Comparison of ENCODE assay signal across 9 cellular contexts in the genomic region with DNA sequence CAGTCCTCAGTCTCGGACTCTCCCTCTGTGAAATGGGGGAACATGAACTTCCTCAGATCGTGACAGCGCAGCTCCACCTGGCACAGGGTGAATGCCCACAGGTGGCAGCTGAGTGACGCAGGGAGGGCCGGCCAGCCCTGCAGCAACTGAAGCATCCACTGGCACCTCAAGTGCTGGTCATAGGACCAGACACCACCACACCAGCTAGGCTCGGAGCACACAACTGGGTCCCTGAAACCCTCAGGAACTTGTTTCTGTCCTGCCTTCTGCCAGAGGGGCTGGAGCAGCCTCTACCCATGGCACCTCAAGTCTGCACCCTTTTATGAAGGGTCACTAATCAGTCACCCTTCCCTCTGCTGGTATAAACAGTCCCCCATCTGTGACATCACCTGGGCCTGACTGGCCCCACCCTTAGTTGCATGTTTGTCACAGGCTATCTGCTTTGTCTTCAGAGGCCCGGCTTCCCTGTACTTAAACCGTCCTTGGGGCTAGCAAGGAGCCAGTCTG. TPM values are rescaled to one million over a fixed set of nuclear protein-coding genes. Genes with fewer than 3 reads are reported as not detected.
DNase-seq lines count a peak whose midpoint lies in the region; ATAC-seq and TF ChIP-seq lines count a peak whose summit lies in the region.
"Had no signal": no experiment of that assay in that cellular context is flagged by ENCODE, and none has a peak within 500 bp of the region (broad histone marks: within the 10 kb centered on the region; RNA-seq: fewer than 3 reads in every experiment).

No MANE protein-coding gene starts in this region.

- DNase-seq in WTC11 (ENCODE audit: low spot score), result no peak
- no peak for DNase-seq in A673 (ENCODE audit: low spot score)
- no peak for DNase-seq in uterus
- DNase-seq: NCI-H748 treated with DMSO at 0.1 percent for 48 hours had no signal

- H3F3A ChIP-seq in DOHH2 (ENCODE audit: control insufficient read depth, insufficient read depth), result peaks cover 55% of the 10 kb centered on the region

- H3K79me2 ChIP-seq in DOHH2 (ENCODE audit: control insufficient read depth, low read length), result peaks cover 36% of the 10 kb centered on the region

- POLR2A ChIA-PET in WTC11 (lab: Charles Lee), result no interaction called here
- POLR2A ChIA-PET in A673 (lab: Charles Lee; ENCODE audit: low non-redundant PET), result no interaction called here

- CTCF ChIA-PET in WTC11 (lab: Charles Lee) (interaction anchor here (2.0 to 12.5 kb wide), 4 partner anchors 10 to 145 kb away, joined by 7 to 372 read pairs (median 79); a partner anchor contains a TSS), A673 (lab: Charles Lee) (no interaction called here)

- no peaks in the 10 kb centered on the region for H3K36me3 Mint-ChIP-seq in WTC11

- ATAC-seq in GM21390 (IDR thresholded peaks at IDR 0.05; ENCODE audit: unreplicated experiment) (peak; percentile 5), WTC11 (no peak), HG03469 (IDR thresholded peaks at IDR 0.05; ENCODE audit: unreplicated experiment) (no peak), GM21576 (IDR thresholded peaks at IDR 0.05; ENCODE audit: unreplicated experiment) (no peak)

- H3K4me2 ChIP-seq in DOHH2 (ENCODE audit: low read length), result peak overlapping the region; percentile 80

- H3K9me3 ChIP-seq in DOHH2 (ENCODE audit: control insufficient read depth, insufficient read depth, low read length) (no peaks in the 10 kb centered on the region), muscle layer of colon (ENCODE audit: low read length) (no peaks in the 10 kb centered on the region), A673 (ENCODE audit: low read depth, low read length, poor library complexity, severe bottlenecking) (no peaks in the 10 kb centered on the region), uterus (no peaks in the 10 kb centered on the region)

- H3K9me3 Mint-ChIP-seq in WTC11, result no peaks in the 10 kb centered on the region

- no peaks in the 10 kb centered on the region for H3K27me3 Mint-ChIP-seq in WTC11 (ENCODE audit: low read depth)

- peak overlapping the region; percentile 98 for H3K27ac ChIP-seq in DOHH2 (ENCODE audit: low read depth, low read length)
- H3K27ac ChIP-seq in muscle layer of colon (ENCODE audit: low read depth, low read length), result peak overlapping the region; percentile 66
- H3K27ac ChIP-seq in A673 (ENCODE audit: low read depth, low read length, poor library complexity, severe bottlenecking), result no peak overlapping the region
- H3K27ac ChIP-seq in uterus, result no peak overlapping the region

- peak overlapping the region; percentile 60 for H3K4me3 ChIP-seq in DOHH2 (ENCODE audit: low read length)
- no peak overlapping the region for H3K4me3 ChIP-seq in muscle layer of colon (ENCODE audit: low read depth in 1 of 2, low read length in 2 of 2)
- no peak overlapping the region for H3K4me3 ChIP-seq in A673 (ENCODE audit: low read depth, low read length, poor library complexity, severe bottlenecking)
- no peak overlapping the region for H3K4me3 ChIP-seq in uterus

- peaks cover 21% of the 10 kb centered on the region for H3K4me1 Mint-ChIP-seq in WTC11

- H3K9me2 ChIP-seq in DOHH2 (replicated peaks; ENCODE audit: control insufficient read depth, low read length), result no peaks in the 10 kb centered on the region

- peak overlapping the region; percentile 9 for H3K9ac ChIP-seq in muscle layer of colon (ENCODE audit: low read length)

- TF ChIP-seq CTCF in DOHH2 (IDR thresholded peaks at IDR 0.05; ENCODE audit: low read depth, low read length, poor library complexity, severe bottlenecking) (no peak), WTC11 (IDR thresholded peaks at IDR 0.05) (no peak), A673 (conservative IDR thresholded peaks at IDR 0.05; ENCODE audit: low read depth, low read length) (no peak), uterus (IDR thresholded peaks at IDR 0.05) (no peak)

- no peaks in the 10 kb centered on the region for H4K20me1 ChIP-seq in DOHH2 (ENCODE audit: control insufficient read depth, insufficient read depth, low read depth, low read length)

- intact Hi-C loops in A673 (cut with micrococcal nuclease; ENCODE audit: unreplicated experiment), result no loop called here
- intact Hi-C loops in uterus (cut with DNase I; ENCODE audit: low total_unique reads), result no loop called here

- no peaks in the 10 kb centered on the region for H3K27me3 ChIP-seq in DOHH2 (ENCODE audit: control insufficient read depth, low read length)
- no peaks in the 10 kb centered on the region for H3K27me3 ChIP-seq in muscle layer of colon (ENCODE audit: control insufficient read depth in 1 of 2, insufficient read depth in 2 of 2, low read length in 2 of 2)
- no peaks in the 10 kb centered on the region for H3K27me3 ChIP-seq in A673 (replicated peaks; ENCODE audit: insufficient read depth, low read depth, low read length, poor library complexity)
- H3K27me3 ChIP-seq in uterus, result no peaks in the 10 kb centered on the region

- no peak overlapping the region for H3K4me3 Mint-ChIP-seq in WTC11

- H3K4me1 ChIP-seq in DOHH2 (ENCODE audit: control insufficient read depth, low read length), result peaks cover 100% of the 10 kb centered on the region
- H3K4me1 ChIP-seq in muscle layer of colon (ENCODE audit: insufficient read depth, low read length), result peaks cover 59% of the 10 kb centered on the region
- peaks cover 16% of the 10 kb centered on the region for H3K4me1 ChIP-seq in A673 (ENCODE audit: insufficient read depth, low read length, poor library complexity, severe bottlenecking)
- peaks cover 14 to 17% of the 10 kb centered on the region in 2 donors for H3K4me1 ChIP-seq in uterus

- BruUV-seq in A673 (replicated peaks; lab: Mats Ljungman, UMichigan), result no TSS peak

- peak overlapping the region; percentile 95 for H3K27ac Mint-ChIP-seq in WTC11

- H3K36me3 ChIP-seq in DOHH2 (ENCODE audit: control insufficient read depth, low read length) (peaks cover 57% of the 10 kb centered on the region), muscle layer of colon (ENCODE audit: insufficient read depth, low read length) (peaks cover 26% of the 10 kb centered on the region), A673 (ENCODE audit: insufficient read depth, low read length, poor library complexity, severe bottlenecking) (no peaks in the 10 kb centered on the region), uterus (no peaks in the 10 kb centered on the region)

- TF ChIP-seq POLR2A in uterus (IDR thresholded peaks at IDR 0.05), result no peak

TF ChIP-seq in WTC11, 78 proteins besides CTCF, POLR2A, EP300 and RAD21:
- TF ChIP-seq NR2C2 (CRISPR knock-in tag; IDR thresholded peaks at IDR 0.05), result no peak
- TF ChIP-seq, protein P1, sequence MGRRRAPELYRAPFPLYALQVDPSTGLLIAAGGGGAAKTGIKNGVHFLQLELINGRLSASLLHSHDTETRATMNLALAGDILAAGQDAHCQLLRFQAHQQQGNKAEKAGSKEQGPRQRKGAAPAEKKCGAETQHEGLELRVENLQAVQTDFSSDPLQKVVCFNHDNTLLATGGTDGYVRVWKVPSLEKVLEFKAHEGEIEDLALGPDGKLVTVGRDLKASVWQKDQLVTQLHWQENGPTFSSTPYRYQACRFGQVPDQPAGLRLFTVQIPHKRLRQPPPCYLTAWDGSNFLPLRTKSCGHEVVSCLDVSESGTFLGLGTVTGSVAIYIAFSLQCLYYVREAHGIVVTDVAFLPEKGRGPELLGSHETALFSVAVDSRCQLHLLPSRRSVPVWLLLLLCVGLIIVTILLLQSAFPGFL (CRISPR knock-in tag; IDR thresholded peaks at IDR 0.05; ENCODE audit: borderline replicate concordance), result no peak
- no peak for TF ChIP-seq ZNF263 (CRISPR knock-in tag; IDR thresholded peaks at IDR 0.05; ENCODE audit: low read depth)
- TF ChIP-seq, protein P2, sequence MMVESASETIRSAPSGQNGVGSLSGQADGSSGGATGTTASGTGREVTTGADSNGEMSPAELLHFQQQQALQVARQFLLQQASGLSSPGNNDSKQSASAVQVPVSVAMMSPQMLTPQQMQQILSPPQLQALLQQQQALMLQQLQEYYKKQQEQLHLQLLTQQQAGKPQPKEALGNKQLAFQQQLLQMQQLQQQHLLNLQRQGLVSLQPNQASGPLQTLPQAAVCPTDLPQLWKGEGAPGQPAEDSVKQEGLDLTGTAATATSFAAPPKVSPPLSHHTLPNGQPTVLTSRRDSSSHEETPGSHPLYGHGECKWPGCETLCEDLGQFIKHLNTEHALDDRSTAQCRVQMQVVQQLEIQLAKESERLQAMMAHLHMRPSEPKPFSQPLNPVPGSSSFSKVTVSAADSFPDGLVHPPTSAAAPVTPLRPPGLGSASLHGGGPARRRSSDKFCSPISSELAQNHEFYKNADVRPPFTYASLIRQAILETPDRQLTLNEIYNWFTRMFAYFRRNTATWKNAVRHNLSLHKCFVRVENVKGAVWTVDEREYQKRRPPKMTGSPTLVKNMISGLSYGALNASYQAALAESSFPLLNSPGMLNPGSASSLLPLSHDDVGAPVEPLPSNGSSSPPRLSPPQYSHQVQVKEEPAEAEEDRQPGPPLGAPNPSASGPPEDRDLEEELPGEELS (CRISPR knock-in tag; IDR thresholded peaks at IDR 0.05), result no peak
- TF ChIP-seq GABPB1 (CRISPR knock-in tag; IDR thresholded peaks at IDR 0.05), result no peak
- no peak for TF ChIP-seq ZNF121 (CRISPR knock-in tag; IDR thresholded peaks at IDR 0.05)
- no peak for TF ChIP-seq ZNF219 (CRISPR knock-in tag; IDR thresholded peaks at IDR 0.05; ENCODE audit: borderline replicate concordance)
- no peak for TF ChIP-seq GRHL2 (CRISPR knock-in tag; IDR thresholded peaks at IDR 0.05; ENCODE audit: insufficient replicate concordance, severe bottlenecking)
- no peak for TF ChIP-seq CREM (CRISPR knock-in tag; IDR thresholded peaks at IDR 0.05)
- TF ChIP-seq MYBL2 (CRISPR knock-in tag; IDR thresholded peaks at IDR 0.05), result no peak
- TF ChIP-seq ZNF232 (CRISPR knock-in tag; IDR thresholded peaks at IDR 0.05), result no peak
- TF ChIP-seq SOX15 (CRISPR knock-in tag; IDR thresholded peaks at IDR 0.05), result no peak
TF ChIP-seq in WTC11: peak in this region for 0.

RNA-seq across cellular contexts. Expression of a gene that starts 7.4 kb away (rescaled TPM):
- 14.9 to 21.6 TPM (median 17.3 TPM) in 3 replicates for total RNA-seq in WTC11 (2021)
- 4.6 and 6.6 TPM in 2 replicates for total RNA-seq in A673 (2021)
- total RNA-seq in uterus, result 1 to 10 TPM in 1 of 4 donors, under 1 TPM in 3; under 0.01 to 2.7 (median 0.30) TPM

RNA-seq across cellular contexts. Expression of a gene that starts 26.5 kb away (rescaled TPM):
- total RNA-seq in WTC11 (2021) (29.9 to 38.1 TPM (median 35.2 TPM) in 3 replicates), A673 (2021) (53.3 and 63.1 TPM in 2 replicates), uterus (10 to 100 TPM in 3 of 4 donors, 1 to 10 TPM in 1; 3.5 to 78.7 (median 36.9) TPM)

RNA-seq across cellular contexts. Expression of a gene that starts 41.5 kb away (rescaled TPM):
- total RNA-seq in WTC11 (2021) (47.1 to 53.3 TPM (median 51.2 TPM) in 3 replicates), A673 (2021) (45.7 and 49.2 TPM in 2 replicates), uterus (10 to 100 TPM in 2 of 4 donors, 1 to 10 TPM in 2; 3.8 to 26.2 (median 14.9) TPM)

RNA-seq across cellular contexts. Expression of a gene that starts 48.9 kb away (rescaled TPM):
- 24.5 to 31.6 TPM (median 28.3 TPM) in 3 replicates for total RNA-seq in WTC11 (2021)
- total RNA-seq in A673 (2021), result 46.5 and 50.5 TPM in 2 replicates
- 10 to 100 TPM; 10.2 to 49.1 (median 24.4) TPM for total RNA-seq in uterus

Comparison
In these comparisons a context has a peak if more than half of its experiments do, and no peak if none do; other contexts are left out.
1. H3K27ac ChIP-seq: peak in DOHH2 (single experiment) and muscle layer of colon (single experiment); none in A673 (single experiment) and uterus (0 of 2).